In genomic region chr9:121718063-121718462, GRCh38 we compare ENCODE assay signal across 13 cellular contexts.
DNase-seq lines count a peak whose midpoint lies in the region; ATAC-seq and TF ChIP-seq lines count a peak whose summit lies in the region.
"Had no signal": no experiment of that assay in that cellular context is flagged by ENCODE, and none has a peak within 500 bp of the region (broad histone marks: within the 10 kb centered on the region; RNA-seq: fewer than 3 reads in every experiment).

No MANE protein-coding gene starts in this region.

- no peak overlapping the region for H4K12ac ChIP-seq in trophoblast cell (ENCODE audit: low read depth, low read length)

- H3K9me3 ChIP-seq in trophoblast cell (ENCODE audit: insufficient read depth, low read depth, low read length): peaks cover 1% of the 10 kb centered on the region
- H3K9me3 ChIP-seq: mucosa of descending colon had no signal

- ATAC-seq in GM23338: peak; percentile 69
- no peak for ATAC-seq in GM21390 (IDR thresholded peaks at IDR 0.05; ENCODE audit: unreplicated experiment)
- no peak for ATAC-seq in GM18867 (IDR thresholded peaks at IDR 0.05; ENCODE audit: unreplicated experiment)
- no peak for ATAC-seq in HG03097 (IDR thresholded peaks at IDR 0.05; ENCODE audit: low FRiP score, unreplicated experiment)
- ATAC-seq: mucosa of descending colon had no signal

- H3K9me2 ChIP-seq in GM23338 (ENCODE audit: insufficient read depth): no peaks in the 10 kb centered on the region

- H3K18ac ChIP-seq in trophoblast cell (ENCODE audit: low read length): no peak overlapping the region

- peaks cover 13% of the 10 kb centered on the region for H3K27me3 Mint-ChIP-seq in GM23338 (ENCODE audit: insufficient read depth, low read depth, poor library complexity)

- H2AFZ ChIP-seq in GM23338 (no peak overlapping the region), trophoblast cell (ENCODE audit: insufficient read depth, low read length, poor library complexity) (no peak overlapping the region)

- no peak overlapping the region for H4K8ac ChIP-seq in trophoblast cell (ENCODE audit: low read depth, low read length)

- no peak overlapping the region for H3K4ac ChIP-seq in trophoblast cell (ENCODE audit: low read depth, low read length)

- no peak overlapping the region for H3K23ac ChIP-seq in trophoblast cell (ENCODE audit: low read length)

- H3K4me1 ChIP-seq in GM23338 (ENCODE audit: insufficient read depth) (peaks cover 37% of the 10 kb centered on the region; the same call in 1 of the 2 replicates), trophoblast cell (ENCODE audit: control insufficient read depth in 1 of 2, insufficient read depth in 2 of 2, low read length in 2 of 2) (peaks cover 20 to 26% of the 10 kb centered on the region in 2 experiments)

- no peak overlapping the region for H3K4me3 ChIP-seq in GM23338
- H3K4me3 ChIP-seq in trophoblast cell (ENCODE audit: low read depth, low read length): no peak overlapping the region
- H3K4me3 ChIP-seq: mucosa of descending colon had no signal

- H3K14ac ChIP-seq in trophoblast cell (ENCODE audit: low read length): no peak overlapping the region

- peaks cover 54% of the 10 kb centered on the region for H3K4me1 Mint-ChIP-seq in GM23338

- no peaks in the 10 kb centered on the region; the same call in 2 of the 3 replicates for H3K36me3 Mint-ChIP-seq in GM23338 (ENCODE audit: low read depth)

- H3K4me2 ChIP-seq in GM23338: no peak overlapping the region
- no peak overlapping the region for H3K4me2 ChIP-seq in trophoblast cell (ENCODE audit: low read length)

- H4K20me1 ChIP-seq in GM23338 (replicated peaks; ENCODE audit: insufficient read depth): peaks cover 15% of the 10 kb centered on the region; the same call in 1 of the 2 replicates

- H2AK5ac ChIP-seq in trophoblast cell (ENCODE audit: low read length): no peak overlapping the region

- no peaks in the 10 kb centered on the region for H3K27me3 ChIP-seq in GM23338 (ENCODE audit: insufficient read depth)
- H3K27me3 ChIP-seq in trophoblast cell (ENCODE audit: insufficient read depth, low read length): no peaks in the 10 kb centered on the region

- no peak overlapping the region for H3K9ac ChIP-seq in trophoblast cell (ENCODE audit: low read length)

- no peaks in the 10 kb centered on the region for H3K79me1 ChIP-seq in trophoblast cell (ENCODE audit: low read length)

- no peak overlapping the region; the same call in 1 of the 2 replicates for H3K27ac Mint-ChIP-seq in GM23338
- H3K27ac Mint-ChIP-seq: activated T-helper 1 cell treated with anti-CD3 and anti-CD28 coated beads, Interleukin-12 subunit alpha, Interleukin-12 subunit beta, Interleukin-2, Interleukin-4 antibody, amounts not matched to agents 30 ng/mL and 10 ng/mL and 1 ng/mL, durations not matched to agents 14 hours and 24 hours and 36 hours had no signal

- no peaks in the 10 kb centered on the region for H3F3A ChIP-seq in GM23338 (replicated peaks; ENCODE audit: low read depth)

- H2BK12ac ChIP-seq in trophoblast cell (ENCODE audit: low read length): no peak overlapping the region

- WGBS in trophoblast cell (ENCODE audit: extremely low coverage, insufficient coverage, insufficient read length): no CpG with 5 or more reads among the region's 15 CpGs

- H2BK5ac ChIP-seq in trophoblast cell (ENCODE audit: low read depth, low read length, poor library complexity): no peak overlapping the region

- intact Hi-C loops in head of caudate nucleus (cut with DNase I): no loop called here

- no peak overlapping the region for H3K4me3 Mint-ChIP-seq in GM23338
- H3K4me3 Mint-ChIP-seq: activated T-helper 1 cell treated with anti-CD3 and anti-CD28 coated beads, Interleukin-12 subunit alpha, Interleukin-12 subunit beta, Interleukin-2, Interleukin-4 antibody, amounts not matched to agents 30 ng/mL and 10 ng/mL and 1 ng/mL, durations not matched to agents 14 hours and 24 hours and 36 hours had no signal

- H4K91ac ChIP-seq in trophoblast cell (ENCODE audit: low read depth, low read length): no peak overlapping the region

- H3K36me3 ChIP-seq in GM23338 (ENCODE audit: insufficient read depth) (no peaks in the 10 kb centered on the region), trophoblast cell (ENCODE audit: control insufficient read depth in 1 of 2, insufficient read depth in 2 of 2, low read length in 2 of 2) (peaks cover 0 to 4% of the 10 kb centered on the region in 2 experiments)

- H3K27ac ChIP-seq in GM23338 (ENCODE audit: low read depth): 0 out of 2 replicates have a peak overlapping the region, but pooled peaks have one; percentile 30
- H3K27ac ChIP-seq in trophoblast cell (ENCODE audit: low read depth, low read length): no peak overlapping the region

- DNase-seq in GM23338 (ENCODE audit: low spot score) (no peak), amniotic epithelial cell (ENCODE audit: low read depth) (peak; percentile 70), head of caudate nucleus (peak; percentile 50 to 89 (median 74)), trophoblast cell (peak; percentile 16 to 35), DMS153 treated with DMSO at 0.1 percent for 48 hours (lab: John Stamatoyannopoulos, UW; ENCODE audit: unreplicated experiment) (no peak)
- DNase-seq: DMS153; mucosa of descending colon; NCI-H748 treated with DMSO at 0.1 percent for 48 hours; stimulated activated CD4-positive, alpha-beta T cell treated with anti-CD3 and anti-CD28 coated beads, Interleukin-4, amount 100 ng/mL, for 1 hour had no signal

- H2BK120ac ChIP-seq in trophoblast cell (ENCODE audit: insufficient read depth, low read length, poor library complexity): no peak overlapping the region

- H3K79me2 ChIP-seq in GM23338 (replicated peaks; ENCODE audit: insufficient read depth) (peaks cover 51% of the 10 kb centered on the region), trophoblast cell (ENCODE audit: control insufficient read depth, insufficient read depth, low read length, poor library complexity) (no peaks in the 10 kb centered on the region)

- no peak for TF ChIP-seq CTCF in GM23338 (conservative IDR thresholded peaks at IDR 0.05; ENCODE audit: low read depth in 2 of 2)

- H3K9me3 Mint-ChIP-seq in GM23338: no peaks in the 10 kb centered on the region
- H3K9me3 Mint-ChIP-seq: activated T-helper 1 cell treated with anti-CD3 and anti-CD28 coated beads, Interleukin-12 subunit alpha, Interleukin-12 subunit beta, Interleukin-2, Interleukin-4 antibody, amounts not matched to agents 30 ng/mL and 10 ng/mL and 1 ng/mL, durations not matched to agents 14 hours and 24 hours and 36 hours had no signal

TF ChIP-seq in GM23338, 12 proteins besides CTCF, POLR2A, EP300 and RAD21:
- no peak for TF ChIP-seq EZH2phosphoT487 (IDR thresholded peaks at IDR 0.05; ENCODE audit: unreplicated experiment)
- no peak for TF ChIP-seq ZNF331 (CRISPR knock-in tag; IDR thresholded peaks at IDR 0.05; ENCODE audit: low read depth)
- TF ChIP-seq POLR2AphosphoS5 (IDR thresholded peaks at IDR 0.05; ENCODE audit: low read depth): no peak

Comparison
In these comparisons a context has a peak if more than half of its experiments do, and no peak if none do; other contexts are left out.
1. DNase-seq: peak in amniotic epithelial cell (single experiment), head of caudate nucleus (42 of 42) and trophoblast cell (2 of 2); none in GM23338 (single experiment) and DMS153 treated with DMSO at 0.1 percent for 48 hours (single experiment).